Comparison of ENCODE assay signal across 14 cellular contexts in the genomic region with DNA sequence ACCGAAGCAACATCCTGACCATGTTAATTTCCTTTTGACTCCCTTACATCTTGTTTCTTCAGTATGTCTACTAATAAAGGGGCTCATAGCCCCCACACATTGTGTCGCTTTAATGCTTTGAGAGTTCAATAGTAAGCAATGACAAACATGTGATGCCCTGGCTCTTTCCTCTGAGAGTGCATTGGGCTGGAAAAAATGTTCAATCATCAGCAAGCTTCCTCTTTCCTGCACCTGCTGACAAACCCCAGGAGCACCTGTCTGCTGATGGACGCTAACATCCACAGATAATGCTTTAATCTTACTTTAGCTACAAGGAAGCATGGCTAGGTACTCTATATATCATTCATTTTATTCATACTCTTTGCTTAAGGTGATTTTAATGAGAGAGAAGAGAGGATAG.
A peak's percentile ranks its signal among the peaks of the same experiment; 100 is the strongest.
DNase-seq lines count a peak whose midpoint lies in the region; ATAC-seq, FAIRE-seq and TF ChIP-seq lines count a peak whose summit lies in the region.
"Had no signal": no experiment of that assay in that cellular context is flagged by ENCODE, and none has a peak within 500 bp of the region (broad histone marks: within the 10 kb centered on the region; RNA-seq: fewer than 3 reads in every experiment).

No MANE protein-coding gene starts in this region.

- ATAC-seq in GM21737 (IDR thresholded peaks at IDR 0.05; ENCODE audit: unreplicated experiment), result no peak
- ATAC-seq: activated CD4-positive, CD25-positive, alpha-beta regulatory T cell treated with anti-CD3 and anti-CD28 coated beads, Interleukin-2, amount 50 U/mL, for 24 hours; activated CD8-positive, alpha-beta memory T cell treated with anti-CD3 and anti-CD28 coated beads, Interleukin-2, amount 10 ng/mL, durations not matched to agents 7 days and 5 days; gastrocnemius medialis had no signal

- FAIRE-seq in GM12891 (lab: Jason Lieb, UNC), result no peak

- DNase-seq in GM12891 (ENCODE audit: insufficient read length, low spot score) (no peak), NCI-H146 treated with DMSO at 0.1 percent for 48 hours (lab: John Stamatoyannopoulos, UW; ENCODE audit: unreplicated experiment) (peak; percentile 95), NCI-H748 (lab: John Stamatoyannopoulos, UW; ENCODE audit: unreplicated experiment) (peak; percentile 66), kidney tubule cell (ENCODE audit: low spot score) (peak; percentile 26), LoVo (ENCODE audit: low spot score) (no peak), UCSD-AML1 (lab: John Stamatoyannopoulos, UW; ENCODE audit: unreplicated experiment) (no peak), NCI-H1694 (lab: John Stamatoyannopoulos, UW) (no peak)
- DNase-seq: activated CD8-positive, alpha-beta memory T cell treated with anti-CD3 and anti-CD28 coated beads, Interleukin-2, amount 10 ng/mL, durations not matched to agents 7 days and 5 days; activated effector memory CD4-positive, alpha-beta T cell treated with anti-CD3 and anti-CD28 coated beads, Interleukin-2, amount 50 U/mL, for 16 hours; anterior cingulate cortex; gastrocnemius medialis; MM.1S had no signal

- no peak for TF ChIP-seq POLR2A in GM12891 (IDR thresholded peaks at IDR 0.05; ENCODE audit: low read depth, low read length)

TF ChIP-seq in GM12891, 5 proteins besides CTCF, POLR2A, EP300 and RAD21:
- no peak for TF ChIP-seq POU2F2 (IDR thresholded peaks at IDR 0.05; ENCODE audit: low read depth, low read length)
- TF ChIP-seq POLR2AphosphoS5 (IDR thresholded peaks at IDR 0.05; ENCODE audit: low read depth, low read length), result no peak
- TF ChIP-seq PAX5 (IDR thresholded peaks at IDR 0.05; ENCODE audit: insufficient read depth, low read length, severe bottlenecking), result no peak
- no peak for TF ChIP-seq TAF1 (IDR thresholded peaks at IDR 0.05; ENCODE audit: low read depth, low read length)
- 0 out of 2 replicates have a peak, but pooled peaks have one; percentile 3 for TF ChIP-seq SPI1 (IDR thresholded peaks at IDR 0.05; ENCODE audit: low read depth, low read length)

Comparison
In these comparisons a context has a peak if more than half of its experiments do, and no peak if none do; other contexts are left out.
1. DNase-seq: peak in NCI-H146 treated with DMSO at 0.1 percent for 48 hours (single experiment), NCI-H748 (single experiment) and kidney tubule cell (single experiment); none in GM12891 (single experiment), LoVo (single experiment), UCSD-AML1 (single experiment) and NCI-H1694 (single experiment).